In genomic region chr7:34343667-34344066, GRCh38 we compare ENCODE assay signal across 37 cellular contexts.
DNase-seq lines count a peak whose midpoint lies in the region; ATAC-seq, FAIRE-seq and TF ChIP-seq lines count a peak whose summit lies in the region.
"Had no signal": no experiment of that assay in that cellular context is flagged by ENCODE, and none has a peak within 500 bp of the region (broad histone marks: within the 10 kb centered on the region; RNA-seq: fewer than 3 reads in every experiment).

No MANE protein-coding gene starts in this region.

- H3K9me3 ChIP-seq in astrocyte (ENCODE audit: insufficient read depth, low read depth, low read length) (no peaks in the 10 kb centered on the region), osteoblast (ENCODE audit: low read depth, low read length) (no peaks in the 10 kb centered on the region), pancreas (no peaks in the 10 kb centered on the region)
- H3K9me3 ChIP-seq: A549, BE2C, BLaER1, Caco-2 had no signal

- H3K4me2 ChIP-seq in astrocyte (ENCODE audit: low read length) (no peak overlapping the region), osteoblast (ENCODE audit: insufficient read depth, low read length) (no peak overlapping the region)
- H3K4me2 ChIP-seq: A549; BLaER1; BLaER1 treated with 17β-estradiol and CSF1 and Interleukin-3, amounts not matched to agents 10 nM and 100 nM had no signal

- H3K27me3 Mint-ChIP-seq in astrocyte (ENCODE audit: low read depth, unreplicated experiment) = no peaks in the 10 kb centered on the region
- H3K27me3 Mint-ChIP-seq: B cell; CD4-positive, alpha-beta memory T cell; CD4-positive, alpha-beta T cell; CD4-positive, CD25-positive, alpha-beta regulatory T cell; CD8-positive, alpha-beta memory T cell had no signal

- intact Hi-C loops in lower leg skin (cut with DNase I; ENCODE audit: low total_unique reads) (no loop called here), pancreas (cut with DNase I) (no loop called here)

- H3K4me3 ChIP-seq in astrocyte (ENCODE audit: insufficient read depth, low read depth, low read length) = no peak overlapping the region
- H3K4me3 ChIP-seq in osteoblast (ENCODE audit: insufficient read depth, low read length) = no peak overlapping the region
- H3K4me3 ChIP-seq in lower leg skin (ENCODE audit: low read depth, poor library complexity, severe bottlenecking) = no peak overlapping the region
- H3K4me3 ChIP-seq in pancreas = no peak overlapping the region
- H3K4me3 ChIP-seq: A549; BLaER1; BLaER1 treated with 17β-estradiol and CSF1 and Interleukin-3, amounts not matched to agents 10 nM and 100 nM had no signal

- H3K4me1 Mint-ChIP-seq in astrocyte (ENCODE audit: low read depth, unreplicated experiment) = peaks cover 26% of the 10 kb centered on the region
- H3K4me1 Mint-ChIP-seq: B cell; CD14-positive monocyte; CD4-positive, alpha-beta memory T cell; CD4-positive, CD25-positive, alpha-beta regulatory T cell; CD8-positive, alpha-beta memory T cell had no signal

- H3K36me3 Mint-ChIP-seq in astrocyte (ENCODE audit: low read depth, unreplicated experiment) = no peaks in the 10 kb centered on the region
- H3K36me3 Mint-ChIP-seq: CD14-positive monocyte; CD4-positive, alpha-beta memory T cell; CD4-positive, CD25-positive, alpha-beta regulatory T cell; CD8-positive, alpha-beta memory T cell; CD8-positive, alpha-beta T cell had no signal

- ATAC-seq in GM19035 (IDR thresholded peaks at IDR 0.05; ENCODE audit: unreplicated experiment) (no peak), pancreas (no peak)
- ATAC-seq: A549; CD8-positive, alpha-beta T cell had no signal

- no peak overlapping the region for H3K9ac ChIP-seq in astrocyte (ENCODE audit: low read length)
- H3K9ac ChIP-seq: BLaER1; BLaER1 treated with 17β-estradiol and CSF1 and Interleukin-3, amounts not matched to agents 10 nM and 100 nM had no signal

- H2AFZ ChIP-seq in astrocyte (ENCODE audit: low read depth, low read length) = no peak overlapping the region
- H2AFZ ChIP-seq in osteoblast (ENCODE audit: low read length) = no peak overlapping the region

- H3K79me2 ChIP-seq in astrocyte (ENCODE audit: insufficient read depth, low read length) (no peaks in the 10 kb centered on the region), osteoblast (ENCODE audit: insufficient read depth, low read length) (no peaks in the 10 kb centered on the region)

- DNase-seq in astrocyte (ENCODE audit: low read depth) = no peak
- peak; percentile 44 for DNase-seq in inferior parietal cortex (ENCODE audit: extremely low spot score)
- DNase-seq in osteoblast (ENCODE audit: insufficient read length, low spot score, missing footprints) = peak; percentile 17
- peak; percentile 61 for DNase-seq in superior temporal gyrus (ENCODE audit: extremely low spot score)
- no peak for DNase-seq in lower leg skin (ENCODE audit: low spot score in 2 of 2)
- DNase-seq in pancreas = no peak
- no peak for DNase-seq in stimulated activated CD4-positive, alpha-beta T cell treated with anti-CD3 and anti-CD28 coated beads, Interleukin-4, amount 100 ng/mL, for 24 hours
- DNase-seq: 8988T; ACHN; AML-193; BE2C; C1 segment of cervical spinal cord; Caco-2; Calu3; CD4-positive, alpha-beta memory T cell; CD4-positive, alpha-beta T cell; CD4-positive, CD25-positive, alpha-beta regulatory T cell; CD8-positive, alpha-beta memory T cell; CD8-positive, alpha-beta T cell; COR-L47; DMS 273 treated with DMSO at 0.1 percent for 48 hours; DMS153; DMS53; DMS79; DMS79 treated with DMSO at 0.1 percent for 48 hours; DND-41; EL had no signal

- peaks cover 6% of the 10 kb centered on the region for H3K9me3 Mint-ChIP-seq in astrocyte (ENCODE audit: unreplicated experiment)

- H3K4me3 Mint-ChIP-seq in astrocyte (ENCODE audit: unreplicated experiment) = no peak overlapping the region
- H3K4me3 Mint-ChIP-seq: B cell; CD14-positive monocyte; CD4-positive, alpha-beta memory T cell; CD4-positive, alpha-beta T cell; CD4-positive, CD25-positive, alpha-beta regulatory T cell; CD8-positive, alpha-beta memory T cell; CD8-positive, alpha-beta T cell had no signal

- no peaks in the 10 kb centered on the region for H3K27me3 ChIP-seq in astrocyte (ENCODE audit: insufficient read depth, low read length)
- H3K27me3 ChIP-seq in osteoblast (ENCODE audit: insufficient read depth, low read length) = no peaks in the 10 kb centered on the region
- H3K27me3 ChIP-seq in pancreas = no peaks in the 10 kb centered on the region
- H3K27me3 ChIP-seq: BE2C; BLaER1; BLaER1 treated with 17β-estradiol and CSF1 and Interleukin-3, amounts not matched to agents 10 nM and 100 nM had no signal

- no peak overlapping the region for H3K27ac ChIP-seq in astrocyte (ENCODE audit: low read depth, low read length)
- H3K27ac ChIP-seq in osteoblast (ENCODE audit: low read depth, low read length) = no peak overlapping the region
- no peak overlapping the region for H3K27ac ChIP-seq in pancreas
- H3K27ac ChIP-seq: 22Rv1; A549; BLaER1; BLaER1 treated with 17β-estradiol and CSF1 and Interleukin-3, amounts not matched to agents 10 nM and 100 nM; C4-2B had no signal

- peak; percentile 47 for FAIRE-seq in astrocyte (lab: Jason Lieb, UNC)
- no peak for FAIRE-seq in pancreas (lab: Jason Lieb, UNC)
- FAIRE-seq: A204.1, A549, D721Med had no signal

- no peak overlapping the region for H3K27ac Mint-ChIP-seq in astrocyte (ENCODE audit: unreplicated experiment)
- H3K27ac Mint-ChIP-seq: B cell; CD14-positive monocyte; CD4-positive, alpha-beta memory T cell; CD4-positive, alpha-beta T cell; CD4-positive, CD25-positive, alpha-beta regulatory T cell; CD8-positive, alpha-beta memory T cell; CD8-positive, alpha-beta T cell had no signal

- 84 to 90% methylated on average over 1 of the region's 1 CpG for WGBS in lower leg skin, 2 donors
- WGBS in pancreas, 2 donors = 83 to 96% methylated on average over 1 of the region's 1 CpG

- H3K36me3 ChIP-seq in astrocyte (ENCODE audit: insufficient read depth, low read length) = no peaks in the 10 kb centered on the region
- H3K36me3 ChIP-seq in osteoblast (ENCODE audit: insufficient read depth, low read length) = no peaks in the 10 kb centered on the region
- H3K36me3 ChIP-seq in pancreas = no peaks in the 10 kb centered on the region
- H3K36me3 ChIP-seq: BE2C; BLaER1; BLaER1 treated with 17β-estradiol and CSF1 and Interleukin-3, amounts not matched to agents 10 nM and 100 nM had no signal

- H3K4me1 ChIP-seq in astrocyte (ENCODE audit: insufficient read depth, low read length) = peaks cover 7% of the 10 kb centered on the region
- H3K4me1 ChIP-seq in osteoblast (ENCODE audit: insufficient read depth, low read length) = no peaks in the 10 kb centered on the region
- H3K4me1 ChIP-seq in pancreas = no peaks in the 10 kb centered on the region
- H3K4me1 ChIP-seq: A549; BE2C; BLaER1; BLaER1 treated with 17β-estradiol and CSF1 and Interleukin-3, amounts not matched to agents 10 nM and 100 nM; Caco-2 had no signal

- no peak for TF ChIP-seq POLR2A in lower leg skin (IDR thresholded peaks at IDR 0.05)

- H4K20me1 ChIP-seq in astrocyte (ENCODE audit: insufficient read depth, low read length) (no peaks in the 10 kb centered on the region), osteoblast (ENCODE audit: insufficient read depth, low read length) (no peaks in the 10 kb centered on the region)
- H4K20me1 ChIP-seq: BLaER1; BLaER1 treated with 17β-estradiol and CSF1 and Interleukin-3, amounts not matched to agents 10 nM and 100 nM had no signal

- TF ChIP-seq CTCF in astrocyte (IDR thresholded peaks at IDR 0.05; ENCODE audit: insufficient read depth, low read depth, low read length) (no peak), osteoblast (IDR thresholded peaks at IDR 0.05; ENCODE audit: extremely low read depth, low read depth, low read length) (no peak), lower leg skin (IDR thresholded peaks at IDR 0.05) (no peak), pancreas (IDR thresholded peaks at IDR 0.05) (no peak)

Comparison
In these comparisons a context has a peak if more than half of its experiments do, and no peak if none do; other contexts are left out.
1. DNase-seq: peak in inferior parietal cortex (single experiment), osteoblast (single experiment) and superior temporal gyrus (single experiment); none in astrocyte (single experiment), lower leg skin (0 of 2), pancreas (0 of 6) and stimulated activated CD4-positive, alpha-beta T cell treated with anti-CD3 and anti-CD28 coated beads, Interleukin-4, amount 100 ng/mL, for 24 hours (single experiment).